1 cellular context compared by ENCODE assay signal in genomic region chr5:34522599-34523381, GRCh38.
TF ChIP-seq lines count a peak whose summit lies in the region.

No MANE protein-coding gene starts in this region.

TF ChIP-seq in H1, 55 proteins besides CTCF, POLR2A, EP300 and RAD21 (continued from another document):
- TF ChIP-seq NANOG (IDR thresholded peaks at IDR 0.05; ENCODE audit: insufficient read depth, low read depth, low read length, poor library complexity, severe bottlenecking): peak; percentile 82
- peak; percentile 68; the same call in 1 of the 2 replicates for TF ChIP-seq YY1 (IDR thresholded peaks at IDR 0.05; ENCODE audit: low read depth, low read length)
- TF ChIP-seq CHD7 (IDR thresholded peaks at IDR 0.05; ENCODE audit: insufficient replicate concordance, low read length): peak; percentile 81
- no peak for TF ChIP-seq CBX5 (IDR thresholded peaks at IDR 0.05; ENCODE audit: low read depth, low read length)
TF ChIP-seq in H1: peak in this region for 10.
